7 cellular contexts compared by ENCODE assay signal in genomic region chr11:18768472-18768901, GRCh38. TPM values are rescaled to one million over a fixed set of nuclear protein-coding genes. Genes with fewer than 3 reads are reported as not detected.
DNase-seq lines count a peak whose midpoint lies in the region; ATAC-seq lines count a peak whose summit lies in the region.

No MANE protein-coding gene starts in this region.

- DNase-seq in kidney tubule cell (ENCODE audit: low spot score) (peak; percentile 87), MG63 (no peak), SK-N-DZ (ENCODE audit: low spot score) (no peak), COLO829 (ENCODE audit: low spot score) (no peak)

- H3K9me3 ChIP-seq in MG63, result no peaks in the 10 kb centered on the region

- H3K4me3 ChIP-seq in MG63, result no peak overlapping the region

- no peaks in the 10 kb centered on the region for H3K36me3 ChIP-seq in MG63

- H3K27me3 ChIP-seq in MG63, result no peaks in the 10 kb centered on the region

- peak; percentile 81 for ATAC-seq in GM18909 (IDR thresholded peaks at IDR 0.05; ENCODE audit: poor library complexity, unreplicated experiment)
- peak; percentile 81 for ATAC-seq in GM21619 (IDR thresholded peaks at IDR 0.05; ENCODE audit: unreplicated experiment)
- peak; percentile 91 for ATAC-seq in HG03558 (IDR thresholded peaks at IDR 0.05; ENCODE audit: extremely low read depth, unreplicated experiment)

RNA-seq across cellular contexts. Expression of gene PTPN5, which starts 23.1 kb away (rescaled TPM):
- 0.05 TPM in 1 of 2 replicates, not detected in the other for total RNA-seq in MG63 (2014; rRNA removed; shearing (Covaris generic); ENCODE audit: low replicate concordance)
- 4.2 and 4.7 TPM in 2 replicates for polyA plus RNA-seq in SK-N-DZ (2014; cell fraction: cytosol; rRNA removed)
- polyA plus RNA-seq in SK-N-DZ (2014; cell fraction: nucleus; rRNA removed), result 11.9 and 12.0 TPM in 2 replicates

RNA-seq across cellular contexts. Expression of gene IGSF22, which starts 42.5 kb away (rescaled TPM):
- not detected in 2 replicates for total RNA-seq in MG63 (2014; rRNA removed; shearing (Covaris generic); ENCODE audit: low replicate concordance)
- 0.03 and 0.05 TPM in 2 replicates for polyA plus RNA-seq in SK-N-DZ (2014; cell fraction: cytosol; rRNA removed)
- 0.10 and 0.37 TPM in 2 replicates for polyA plus RNA-seq in SK-N-DZ (2014; cell fraction: nucleus; rRNA removed)
